8 cellular contexts compared by ENCODE assay signal in genomic region chr6:127514396-127515227, GRCh38. TPM values are rescaled to one million over a fixed set of nuclear protein-coding genes. Genes with fewer than 3 reads are reported as not detected.
DNase-seq lines count a peak whose midpoint lies in the region; ATAC-seq, FAIRE-seq and TF ChIP-seq lines count a peak whose summit lies in the region.

No MANE protein-coding gene starts in this region.

- CTCF ChIA-PET in mammary epithelial cell (lab: Charles Lee; ENCODE audit: low non-redundant PET) = interaction anchor here (0.6 kb wide), 1 partner anchor 1285 kb away, joined by 4 read pairs; no protein-coding TSS in a partner anchor

- no peak for FAIRE-seq in keratinocyte (lab: Jason Lieb, UNC)

- no peaks in the 10 kb centered on the region for H4K20me1 ChIP-seq in mammary epithelial cell (ENCODE audit: insufficient read depth, low read length)
- no peaks in the 10 kb centered on the region for H4K20me1 ChIP-seq in keratinocyte (ENCODE audit: control insufficient read depth, extremely low read depth, insufficient read depth, low read length)
- no peaks in the 10 kb centered on the region for H4K20me1 ChIP-seq in MM.1S (ENCODE audit: insufficient read depth, low read length)

- H3K4me1 Mint-ChIP-seq in T-helper 1 cell treated with Interleukin-12 subunit alpha and Interleukin-12 subunit beta and Interleukin-4 antibody, amounts not matched to agents 30 μg/mL and 1 μg/mL, for 36 hours (ENCODE audit: low read depth) = peaks cover 39% of the 10 kb centered on the region

- H2AFZ ChIP-seq in mammary epithelial cell (ENCODE audit: low read depth, low read length) (peak overlapping the region; percentile 65), keratinocyte (ENCODE audit: control insufficient read depth, low read length) (no peak overlapping the region), MM.1S (ENCODE audit: low read length) (no peak overlapping the region)

- in situ Hi-C loops in mammary epithelial cell (cut with MboI; ENCODE audit: low sequenced_read_pairs in 2 of 2) = no loop called here

- 13% methylated on average over 29 of the region's 40 CpGs for WGBS in mammary epithelial cell (ENCODE audit: low coverage, missing lambda C conversion rate)

- peaks cover 33% of the 10 kb centered on the region for H3K36me3 Mint-ChIP-seq in T-helper 1 cell treated with Interleukin-12 subunit alpha and Interleukin-12 subunit beta and Interleukin-4 antibody, amounts not matched to agents 30 μg/mL and 1 μg/mL, for 36 hours (ENCODE audit: low read depth)

- peak overlapping the region; percentile 87 for H3K27ac Mint-ChIP-seq in T-helper 1 cell treated with Interleukin-12 subunit alpha and Interleukin-12 subunit beta and Interleukin-4 antibody, amounts not matched to agents 30 μg/mL and 1 μg/mL, for 36 hours

- H3K27me3 Mint-ChIP-seq in T-helper 1 cell treated with Interleukin-12 subunit alpha and Interleukin-12 subunit beta and Interleukin-4 antibody, amounts not matched to agents 30 μg/mL and 1 μg/mL, for 36 hours (ENCODE audit: low read depth) = peaks cover 14% of the 10 kb centered on the region

- peak overlapping the region; percentile 90 for H3K4me3 Mint-ChIP-seq in T-helper 1 cell treated with Interleukin-12 subunit alpha and Interleukin-12 subunit beta and Interleukin-4 antibody, amounts not matched to agents 30 μg/mL and 1 μg/mL, for 36 hours

- BruUV-seq in mammary epithelial cell (replicated peaks; lab: Mats Ljungman, UMichigan) = no TSS peak

- peak overlapping the region in 1 of 3 experiments; percentile 4 for H3K4me3 ChIP-seq in mammary epithelial cell (replicated peaks in 1 of 3; ENCODE audit: insufficient read depth in 1 of 3, low read depth in 2 of 3, low read length in 3 of 3)
- H3K4me3 ChIP-seq in keratinocyte (ENCODE audit: control insufficient read depth in 2 of 3, extremely low read depth in 1 of 3, insufficient read depth in 2 of 3, low read depth in 1 of 3, low read length in 3 of 3) = peak overlapping the region in 2 of 3 experiments; percentile 51 to 53
- H3K4me3 ChIP-seq in MM.1S (ENCODE audit: low read length) = no peak overlapping the region

- H3K9me3 Mint-ChIP-seq in T-helper 1 cell treated with Interleukin-12 subunit alpha and Interleukin-12 subunit beta and Interleukin-4 antibody, amounts not matched to agents 30 μg/mL and 1 μg/mL, for 36 hours = no peaks in the 10 kb centered on the region

- peak overlapping the region; percentile 92 for H3K4me2 ChIP-seq in mammary epithelial cell (ENCODE audit: insufficient read depth, low read depth, low read length)
- peak overlapping the region; percentile 82 for H3K4me2 ChIP-seq in keratinocyte (ENCODE audit: control insufficient read depth, extremely low read depth, insufficient read depth, low read depth, low read length)
- no peak overlapping the region; the same call in 1 of the 2 replicates for H3K4me2 ChIP-seq in MM.1S (ENCODE audit: low read depth, low read length)

- H3K9ac ChIP-seq in ES-I3 (ENCODE audit: low read depth, low read length) (peak overlapping the region; percentile 49; the same call in 1 of the 2 replicates), mammary epithelial cell (ENCODE audit: insufficient read depth, low read length) (no peak overlapping the region), keratinocyte (ENCODE audit: control insufficient read depth, extremely low read depth, insufficient read depth, low read length) (no peak overlapping the region), MM.1S (ENCODE audit: low read length) (no peak overlapping the region)

- H3K9me3 ChIP-seq in ES-I3 (ENCODE audit: control insufficient read depth, insufficient read depth, low read length) (no peaks in the 10 kb centered on the region), mammary epithelial cell (replicated peaks; ENCODE audit: insufficient read depth, low read length) (no peaks in the 10 kb centered on the region), keratinocyte (ENCODE audit: control insufficient read depth, low read depth, low read length) (no peaks in the 10 kb centered on the region), MM.1S (replicated peaks; ENCODE audit: insufficient read depth, low read length) (no peaks in the 10 kb centered on the region)

- no peaks in the 10 kb centered on the region for H3F3A ChIP-seq in MM.1S (ENCODE audit: insufficient read depth, low read length)

- ATAC-seq in GM19328 (IDR thresholded peaks at IDR 0.05; ENCODE audit: unreplicated experiment) (no peak), HG03342 (IDR thresholded peaks at IDR 0.05; ENCODE audit: unreplicated experiment) (no peak)

- no peaks in the 10 kb centered on the region for H3K9me2 ChIP-seq in MM.1S (replicated peaks; ENCODE audit: insufficient read depth, low read length)

- no peak for TF ChIP-seq CTCF in mammary epithelial cell (conservative IDR thresholded peaks at IDR 0.05 in 1 of 2, IDR thresholded peaks at IDR 0.05 in 1 of 2; ENCODE audit: extremely low read depth in 1 of 2, insufficient read depth in 1 of 2, low read depth in 1 of 2, low read length in 2 of 2)
- no peak for TF ChIP-seq CTCF in keratinocyte (optimal IDR thresholded peaks at IDR 0.05 in 1 of 3, IDR thresholded peaks at IDR 0.05 in 1 of 3, conservative IDR thresholded peaks at IDR 0.05 in 1 of 3; ENCODE audit: extremely low read depth in 1 of 3, insufficient read depth in 2 of 3, low read length in 3 of 3)
- TF ChIP-seq CTCF in MM.1S (IDR thresholded peaks at IDR 0.05; ENCODE audit: low read length) = no peak

- intact Hi-C loops in mammary epithelial cell (cut with micrococcal nuclease) = no loop called here

- H3K27me3 ChIP-seq in mammary epithelial cell (ENCODE audit: insufficient read depth, low read length) (peaks cover 35% of the 10 kb centered on the region), keratinocyte (ENCODE audit: control insufficient read depth, extremely low read depth, insufficient read depth, low read length) (peaks cover 59% of the 10 kb centered on the region), MM.1S (replicated peaks; ENCODE audit: insufficient read depth, low read length) (no peaks in the 10 kb centered on the region)

- H3K4me1 ChIP-seq in ES-I3 (ENCODE audit: insufficient read depth, low read length) = peaks cover 6% of the 10 kb centered on the region; the same call in 1 of the 2 replicates
- peaks cover 15% of the 10 kb centered on the region for H3K4me1 ChIP-seq in mammary epithelial cell (ENCODE audit: insufficient read depth, low read length)
- H3K4me1 ChIP-seq in keratinocyte (ENCODE audit: control insufficient read depth, extremely low read depth, insufficient read depth, low read length) = peaks cover 11% of the 10 kb centered on the region
- no peaks in the 10 kb centered on the region for H3K4me1 ChIP-seq in MM.1S (ENCODE audit: low read length)

- H3K27ac ChIP-seq in mammary epithelial cell (ENCODE audit: insufficient read depth, low read depth, low read length) = no peak overlapping the region
- H3K27ac ChIP-seq in keratinocyte (ENCODE audit: control insufficient read depth, insufficient read depth, low read length) = no peak overlapping the region
- H3K27ac ChIP-seq in MM.1S (ENCODE audit: low read length) = no peak overlapping the region

- no peaks in the 10 kb centered on the region for H3K9me1 ChIP-seq in keratinocyte (ENCODE audit: control insufficient read depth, extremely low read depth, insufficient read depth, low read length)

- dilution Hi-C loops in mammary epithelial cell (cut with HindIII; ENCODE audit: low sequenced_read_pairs) = no loop called here
- dilution Hi-C loops in keratinocyte (cut with MboI; ENCODE audit: extremely low pct_ligation_motif_present, low sequenced_read_pairs) = no loop called here

- DNase-seq in mammary epithelial cell (peak; percentile 29), keratinocyte (ENCODE audit: low read depth, low spot score) (no peak), MM.1S (no peak)
- DNase-seq in stimulated activated CD4-positive, alpha-beta T cell treated with anti-CD3 and anti-CD28 coated beads, Interleukin-12 subunit alpha, Interleukin-12 subunit beta, amount 100 ng/mL, for 48 hours (ENCODE audit: low read depth in 2 of 3, low spot score in 1 of 3) = peak; percentile 24 to 44 (median 32)

- H3K36me3 ChIP-seq in ES-I3 (ENCODE audit: insufficient read depth, low read length) = peaks cover under 1% of the 10 kb centered on the region; the same call in 1 of the 2 replicates
- no peaks in the 10 kb centered on the region for H3K36me3 ChIP-seq in mammary epithelial cell (ENCODE audit: insufficient read depth, low read length)
- no peaks in the 10 kb centered on the region for H3K36me3 ChIP-seq in keratinocyte (ENCODE audit: control insufficient read depth in 2 of 2, extremely low read depth in 1 of 2, insufficient read depth in 2 of 2, low read length in 2 of 2)
- H3K36me3 ChIP-seq in MM.1S (replicated peaks; ENCODE audit: insufficient read depth, low read length) = no peaks in the 10 kb centered on the region

- H3K79me2 ChIP-seq in mammary epithelial cell (ENCODE audit: insufficient read depth, low read length) (no peaks in the 10 kb centered on the region), keratinocyte (ENCODE audit: control insufficient read depth, insufficient read depth, low read length) (no peaks in the 10 kb centered on the region), MM.1S (ENCODE audit: low read length) (no peaks in the 10 kb centered on the region)

RNA-seq across cellular contexts. Expression of gene KIAA0408, which starts 55.4 kb away (rescaled TPM):
- not detected for total RNA-seq in mammary epithelial cell
- polyA plus RNA-seq in mammary epithelial cell (not detected), keratinocyte (0.05 to 0.12 TPM in 2 of 3 replicates, not detected in the other)
- polyA minus RNA-seq in mammary epithelial cell (not detected), keratinocyte (0.06 TPM in 1 of 3 replicates, not detected in the others)
- polyA plus RNA-seq in keratinocyte (2011; ENCODE audit: low read depth) = 0.64 TPM
- polyA plus RNA-seq in keratinocyte (2011; cell fraction: cytosol; rRNA removed) = 0.05 and 0.11 TPM in 2 replicates
- polyA plus RNA-seq in keratinocyte (2011; cell fraction: nucleus; rRNA removed) = 0.19 TPM in 1 of 2 replicates, not detected in the other
- 0.02 TPM in 1 of 2 replicates, not detected in the other for polyA plus RNA-seq in keratinocyte (2012; ENCODE audit: low replicate concordance)
- not detected for polyA minus RNA-seq in keratinocyte (2011; cell fraction: cytosol; rRNA and poly(A)+ RNA removed)
- polyA minus RNA-seq in keratinocyte (2011; cell fraction: nucleus; rRNA and poly(A)+ RNA removed) = not detected in 2 replicates

Comparison
In these comparisons a context has a peak if more than half of its experiments do, and no peak if none do; other contexts are left out.
1. DNase-seq: peak in mammary epithelial cell (single experiment) and stimulated activated CD4-positive, alpha-beta T cell treated with anti-CD3 and anti-CD28 coated beads, Interleukin-12 subunit alpha, Interleukin-12 subunit beta, amount 100 ng/mL, for 48 hours (3 of 3); none in keratinocyte (single experiment) and MM.1S (single experiment).